In the genomic region with DNA sequence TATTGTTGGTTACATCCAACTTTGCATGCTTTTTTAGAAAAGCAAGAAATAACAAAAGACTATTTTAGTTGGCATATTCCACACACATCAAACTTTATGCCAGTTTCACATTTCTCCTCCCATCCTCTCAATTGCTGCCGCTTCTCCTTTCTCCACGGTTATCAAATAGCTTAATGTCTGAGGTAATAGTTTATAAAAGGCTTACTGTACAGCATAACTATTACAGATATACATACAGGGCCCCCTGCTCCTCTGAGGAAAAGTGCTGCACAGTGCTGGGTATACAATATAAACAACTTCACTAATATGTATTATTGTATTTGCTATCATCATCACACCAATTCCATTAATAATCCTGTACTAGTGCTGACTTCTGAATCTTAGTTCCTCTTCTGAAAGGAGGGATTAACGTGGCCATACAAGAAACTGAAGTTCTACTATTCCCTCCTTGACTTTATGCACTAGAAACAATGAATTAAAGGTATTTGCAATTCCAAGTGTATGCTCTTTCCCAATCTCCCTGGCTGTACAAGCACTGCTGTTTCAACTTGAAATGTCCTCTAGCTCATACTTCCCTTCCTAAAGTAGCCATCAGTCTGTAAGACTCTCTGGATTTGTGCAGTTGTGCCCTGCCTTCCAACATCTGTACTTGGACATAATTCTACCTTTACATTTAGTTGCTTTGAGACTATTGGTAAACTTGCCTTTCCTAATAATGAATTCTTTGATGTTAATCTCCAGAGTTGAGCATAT, we compare ENCODE assay signal across 8 cellular contexts. TPM values are rescaled to one million over a fixed set of nuclear protein-coding genes. Genes with fewer than 3 reads are reported as not detected.
DNase-seq lines count a peak whose midpoint lies in the region; ATAC-seq and TF ChIP-seq lines count a peak whose summit lies in the region.

No MANE protein-coding gene starts in this region.

- H3K4me3 Mint-ChIP-seq in GM23338: no peak overlapping the region

- H3K27ac ChIP-seq in GM23338 (ENCODE audit: low read depth): no peak overlapping the region
- H3K27ac ChIP-seq in SJSA1: no peak overlapping the region
- peak overlapping the region in 7 of 8 donors; percentile 99 to 100 (median 100) for H3K27ac ChIP-seq in spleen

- no peaks in the 10 kb centered on the region for H3K36me3 Mint-ChIP-seq in GM23338 (ENCODE audit: low read depth)

- no peak for DNase-seq in GM23338 (ENCODE audit: low spot score)
- DNase-seq in SJSA1 (ENCODE audit: low read depth in 1 of 2, low spot score in 2 of 2): no peak
- peak; percentile 65 for DNase-seq in fibroblast of villous mesenchyme (ENCODE audit: low read depth)
- no peak for DNase-seq in spleen
- DNase-seq in cortex of kidney (lab: John Stamatoyannopoulos, UW): no peak
- no peak for DNase-seq in HuH-7 (ENCODE audit: low spot score)
- DNase-seq in UCSD-AML1 (lab: John Stamatoyannopoulos, UW; ENCODE audit: unreplicated experiment): no peak

- no peaks in the 10 kb centered on the region for H3K9me3 Mint-ChIP-seq in GM23338

- H3K36me3 ChIP-seq in GM23338 (ENCODE audit: insufficient read depth) (no peaks in the 10 kb centered on the region), SJSA1 (peaks cover 13% of the 10 kb centered on the region), spleen (peaks cover 0 to 5% (median 0%) of the 10 kb centered on the region in 6 donors)

- no peak overlapping the region for H3K27ac Mint-ChIP-seq in GM23338

- no peak overlapping the region for H2AFZ ChIP-seq in GM23338

- H3K4me2 ChIP-seq in GM23338: peak overlapping the region; percentile 77

- H3K9me3 ChIP-seq in SJSA1 (replicated peaks): no peaks in the 10 kb centered on the region
- no peaks in the 10 kb centered on the region for H3K9me3 ChIP-seq in spleen

- H3K4me1 Mint-ChIP-seq in GM23338: peaks cover 8% of the 10 kb centered on the region; the same call in 2 of the 3 replicates

- no peaks in the 10 kb centered on the region for H3F3A ChIP-seq in GM23338 (replicated peaks; ENCODE audit: low read depth)

- peaks cover 7% of the 10 kb centered on the region for H3K27me3 Mint-ChIP-seq in GM23338 (ENCODE audit: insufficient read depth, low read depth, poor library complexity)

- H3K9me2 ChIP-seq in GM23338 (ENCODE audit: insufficient read depth): no peaks in the 10 kb centered on the region

- H4K20me1 ChIP-seq in GM23338 (replicated peaks; ENCODE audit: insufficient read depth): peaks cover 42% of the 10 kb centered on the region

- WGBS in spleen, 5 donors: 3 to 11% (median 6%) methylated on average over 3 of the region's 3 CpGs

- H3K79me2 ChIP-seq in GM23338 (replicated peaks; ENCODE audit: insufficient read depth): peaks cover 68% of the 10 kb centered on the region

- TF ChIP-seq CTCF in GM23338 (conservative IDR thresholded peaks at IDR 0.05; ENCODE audit: low read depth in 2 of 2) (no peak), fibroblast of villous mesenchyme (IDR thresholded peaks at IDR 0.05; ENCODE audit: insufficient read depth, low read depth, low read length) (no peak), spleen (IDR thresholded peaks at IDR 0.05 in 8 of 11, conservative IDR thresholded peaks at IDR 0.05 in 3 of 11) (no peak)

- peak overlapping the region; percentile 92 for H3K4me3 ChIP-seq in GM23338
- H3K4me3 ChIP-seq in SJSA1: peak overlapping the region; percentile 70
- H3K4me3 ChIP-seq in fibroblast of villous mesenchyme (ENCODE audit: low read depth, low read length): peak overlapping the region; percentile 87
- H3K4me3 ChIP-seq in spleen: peak overlapping the region; percentile 17 to 89 (median 68)

- ATAC-seq in GM23338: no peak
- ATAC-seq in GM19467 (IDR thresholded peaks at IDR 0.05; ENCODE audit: unreplicated experiment): no peak

- H3K27me3 ChIP-seq in GM23338 (ENCODE audit: insufficient read depth) (no peaks in the 10 kb centered on the region), SJSA1 (replicated peaks) (no peaks in the 10 kb centered on the region), spleen (replicated peaks in 1 of 7) (no peaks in the 10 kb centered on the region)

- H3K4me1 ChIP-seq in GM23338 (ENCODE audit: insufficient read depth): peaks cover 32% of the 10 kb centered on the region
- peaks cover 25% of the 10 kb centered on the region for H3K4me1 ChIP-seq in SJSA1 (replicated peaks)
- H3K4me1 ChIP-seq in spleen: peaks cover 35 to 85% (median 76%) of the 10 kb centered on the region in 6 donors

- intact Hi-C loops in spleen (cut with DNase I; ENCODE audit: low total_unique reads): loop anchor here (5.0 kb wide), 1 partner anchor 84 kb away; a partner anchor contains a TSS

- TF ChIP-seq POLR2A in spleen (IDR thresholded peaks at IDR 0.05): no peak

TF ChIP-seq in GM23338, 12 proteins besides CTCF, POLR2A, EP300 and RAD21:
- TF ChIP-seq POLR2AphosphoS5 (IDR thresholded peaks at IDR 0.05; ENCODE audit: low read depth) (no peak), NANOG (IDR thresholded peaks at IDR 0.05; ENCODE audit: borderline replicate concordance) (no peak), ZNF114 (CRISPR knock-in tag; IDR thresholded peaks at IDR 0.05) (no peak)

RNA-seq across cellular contexts. Expression of a gene that starts 2.5 kb away (rescaled TPM):
- 207 and 225 TPM in 2 replicates for total RNA-seq in GM23338 (2014; rRNA removed; shearing (Covaris generic))
- 233 and 248 TPM in 2 replicates for polyA plus RNA-seq in GM23338 (2016; fragmentation: Nextera tagmentation; extraction: Ambion mirVana)
- 94.5 and 181 TPM in 2 replicates for total RNA-seq in SJSA1 (2014; rRNA removed; shearing (Covaris generic))
- total RNA-seq in fibroblast of villous mesenchyme: 129 and 187 TPM in 2 replicates
- total RNA-seq in spleen: 100 to 1,000 TPM; 243 to 312 (median 269) TPM
- 100 to 1,000 TPM in 2 of 3 donors, 10 to 100 TPM in 1; 88.8 to 137 (median 122) TPM for polyA plus RNA-seq in spleen

Comparison
In these comparisons a context has a peak if more than half of its experiments do, and no peak if none do; other contexts are left out.
1. H3K27ac ChIP-seq: peak in spleen (7 of 8); none in GM23338 (single experiment) and SJSA1 (single experiment).
2. Peak in every context shown above with its lines, with median percentiles within 50 percentile points of each other: H3K4me3 ChIP-seq.